In the genomic region with DNA sequence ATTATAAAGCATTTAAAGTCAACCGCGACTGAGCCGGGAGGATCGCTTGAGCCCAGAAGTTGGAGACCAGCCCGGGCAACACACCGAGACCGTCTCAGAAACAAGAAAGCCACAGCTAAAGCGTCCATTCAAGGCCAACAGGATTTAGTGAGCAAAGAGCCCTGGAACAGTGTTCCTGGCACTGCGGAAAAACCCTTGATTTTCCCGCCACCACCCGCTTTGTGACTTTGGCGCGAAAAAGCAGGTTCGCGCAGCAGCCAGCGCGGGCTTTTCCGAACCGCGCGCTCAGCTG, we compare ENCODE assay signal across 1 cellular context.
TF ChIP-seq lines count a peak whose summit lies in the region.

No MANE protein-coding gene starts in this region.

TF ChIP-seq in K562, 482 proteins besides CTCF, POLR2A, EP300 and RAD21 (continued from another document and continues in another):
- TF ChIP-seq, protein P1, sequence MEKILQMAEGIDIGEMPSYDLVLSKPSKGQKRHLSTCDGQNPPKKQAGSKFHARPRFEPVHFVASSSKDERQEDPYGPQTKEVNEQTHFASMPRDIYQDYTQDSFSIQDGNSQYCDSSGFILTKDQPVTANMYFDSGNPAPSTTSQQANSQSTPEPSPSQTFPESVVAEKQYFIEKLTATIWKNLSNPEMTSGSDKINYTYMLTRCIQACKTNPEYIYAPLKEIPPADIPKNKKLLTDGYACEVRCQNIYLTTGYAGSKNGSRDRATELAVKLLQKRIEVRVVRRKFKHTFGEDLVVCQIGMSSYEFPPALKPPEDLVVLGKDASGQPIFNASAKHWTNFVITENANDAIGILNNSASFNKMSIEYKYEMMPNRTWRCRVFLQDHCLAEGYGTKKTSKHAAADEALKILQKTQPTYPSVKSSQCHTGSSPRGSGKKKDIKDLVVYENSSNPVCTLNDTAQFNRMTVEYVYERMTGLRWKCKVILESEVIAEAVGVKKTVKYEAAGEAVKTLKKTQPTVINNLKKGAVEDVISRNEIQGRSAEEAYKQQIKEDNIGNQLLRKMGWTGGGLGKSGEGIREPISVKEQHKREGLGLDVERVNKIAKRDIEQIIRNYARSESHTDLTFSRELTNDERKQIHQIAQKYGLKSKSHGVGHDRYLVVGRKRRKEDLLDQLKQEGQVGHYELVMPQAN (IDR thresholded peaks at IDR 0.05; ENCODE audit: borderline replicate concordance): no peak; the same call in 1 of the 2 replicates
- TF ChIP-seq PML (IDR thresholded peaks at IDR 0.05; ENCODE audit: low read length) (no peak), HNRNPK (IDR thresholded peaks at IDR 0.05; ENCODE audit: low read depth, low read length, poor library complexity, severe bottlenecking) (no peak), SNIP1 (IDR thresholded peaks at IDR 0.05; ENCODE audit: low read depth) (peak; percentile 82; the same call in 1 of the 2 replicates), ZNF449 (CRISPR knock-in tag; IDR thresholded peaks at IDR 0.05) (no peak), NONO (IDR thresholded peaks at IDR 0.05; ENCODE audit: low read depth in 2 of 2, low read length in 1 of 2) (no peak), SRSF9 (IDR thresholded peaks at IDR 0.05; ENCODE audit: borderline replicate concordance, low read depth, low read length) (no peak), MGA (IDR thresholded peaks at IDR 0.05) (no peak), PHTF2 (CRISPR knock-in tag; IDR thresholded peaks at IDR 0.05) (no peak), ZNF24 (IDR thresholded peaks at IDR 0.05) (peak; percentile 85), DACH1 (IDR thresholded peaks at IDR 0.05; ENCODE audit: partially characterized antibody) (peak; percentile 20), CEBPZ (IDR thresholded peaks at IDR 0.05; ENCODE audit: borderline replicate concordance, low read depth, low read length) (no peak), MYNN (IDR thresholded peaks at IDR 0.05) (no peak), MYNN (CRISPR knock-in tag; IDR thresholded peaks at IDR 0.05) (no peak)
- TF ChIP-seq, protein P2, sequence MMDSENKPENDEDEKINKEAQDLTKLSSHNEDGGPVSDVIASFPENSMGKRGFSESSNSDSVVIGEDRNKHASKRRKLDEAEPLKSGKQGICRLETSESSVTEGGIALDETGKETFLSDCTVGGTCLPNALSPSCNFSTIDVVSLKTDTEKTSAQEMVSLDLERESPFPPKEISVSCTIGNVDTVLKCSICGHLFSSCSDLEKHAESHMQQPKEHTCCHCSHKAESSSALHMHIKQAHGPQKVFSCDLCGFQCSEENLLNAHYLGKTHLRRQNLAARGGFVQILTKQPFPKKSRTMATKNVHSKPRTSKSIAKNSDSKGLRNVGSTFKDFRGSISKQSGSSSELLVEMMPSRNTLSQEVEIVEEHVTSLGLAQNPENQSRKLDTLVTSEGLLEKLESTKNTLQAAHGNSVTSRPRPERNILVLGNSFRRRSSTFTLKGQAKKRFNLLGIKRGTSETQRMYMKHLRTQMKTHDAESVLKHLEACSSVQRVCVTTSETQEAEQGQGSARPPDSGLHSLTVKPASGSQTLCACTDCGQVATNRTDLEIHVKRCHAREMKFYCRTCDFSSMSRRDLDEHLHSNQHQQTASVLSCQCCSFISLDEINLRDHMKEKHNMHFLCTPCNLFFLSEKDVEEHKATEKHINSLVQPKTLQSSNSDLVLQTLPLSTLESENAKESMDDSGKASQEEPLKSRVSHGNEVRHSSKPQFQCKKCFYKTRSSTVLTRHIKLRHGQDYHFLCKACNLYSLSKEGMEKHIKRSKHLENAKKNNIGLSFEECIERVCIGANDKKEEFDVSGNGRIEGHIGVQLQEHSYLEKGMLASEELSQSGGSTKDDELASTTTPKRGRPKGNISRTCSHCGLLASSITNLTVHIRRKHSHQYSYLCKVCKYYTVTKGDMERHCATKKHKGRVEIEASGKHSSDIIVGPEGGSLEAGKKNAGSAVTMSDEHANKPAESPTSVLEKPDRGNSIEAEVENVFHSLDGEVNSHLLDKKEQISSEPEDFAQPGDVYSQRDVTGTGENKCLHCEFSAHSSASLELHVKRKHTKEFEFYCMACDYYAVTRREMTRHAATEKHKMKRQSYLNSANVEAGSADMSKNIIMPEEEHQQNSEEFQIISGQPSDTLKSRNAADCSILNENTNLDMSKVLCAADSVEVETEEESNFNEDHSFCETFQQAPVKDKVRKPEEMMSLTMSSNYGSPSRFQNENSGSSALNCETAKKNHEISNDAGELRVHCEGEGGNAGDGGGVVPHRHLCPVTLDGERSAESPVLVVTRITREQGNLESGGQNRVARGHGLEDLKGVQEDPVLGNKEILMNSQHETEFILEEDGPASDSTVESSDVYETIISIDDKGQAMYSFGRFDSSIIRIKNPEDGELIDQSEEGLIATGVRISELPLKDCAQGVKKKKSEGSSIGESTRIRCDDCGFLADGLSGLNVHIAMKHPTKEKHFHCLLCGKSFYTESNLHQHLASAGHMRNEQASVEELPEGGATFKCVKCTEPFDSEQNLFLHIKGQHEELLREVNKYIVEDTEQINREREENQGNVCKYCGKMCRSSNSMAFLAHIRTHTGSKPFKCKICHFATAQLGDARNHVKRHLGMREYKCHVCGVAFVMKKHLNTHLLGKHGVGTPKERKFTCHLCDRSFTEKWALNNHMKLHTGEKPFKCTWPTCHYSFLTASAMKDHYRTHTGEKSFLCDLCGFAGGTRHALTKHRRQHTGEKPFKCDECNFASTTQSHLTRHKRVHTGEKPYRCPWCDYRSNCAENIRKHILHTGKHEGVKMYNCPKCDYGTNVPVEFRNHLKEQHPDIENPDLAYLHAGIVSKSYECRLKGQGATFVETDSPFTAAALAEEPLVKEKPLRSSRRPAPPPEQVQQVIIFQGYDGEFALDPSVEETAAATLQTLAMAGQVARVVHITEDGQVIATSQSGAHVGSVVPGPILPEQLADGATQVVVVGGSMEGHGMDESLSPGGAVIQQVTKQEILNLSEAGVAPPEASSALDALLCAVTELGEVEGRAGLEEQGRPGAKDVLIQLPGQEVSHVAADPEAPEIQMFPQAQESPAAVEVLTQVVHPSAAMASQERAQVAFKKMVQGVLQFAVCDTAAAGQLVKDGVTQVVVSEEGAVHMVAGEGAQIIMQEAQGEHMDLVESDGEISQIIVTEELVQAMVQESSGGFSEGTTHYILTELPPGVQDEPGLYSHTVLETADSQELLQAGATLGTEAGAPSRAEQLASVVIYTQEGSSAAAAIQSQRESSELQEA (IDR thresholded peaks at IDR 0.05; ENCODE audit: low read depth): no peak
- TF ChIP-seq, protein P3, sequence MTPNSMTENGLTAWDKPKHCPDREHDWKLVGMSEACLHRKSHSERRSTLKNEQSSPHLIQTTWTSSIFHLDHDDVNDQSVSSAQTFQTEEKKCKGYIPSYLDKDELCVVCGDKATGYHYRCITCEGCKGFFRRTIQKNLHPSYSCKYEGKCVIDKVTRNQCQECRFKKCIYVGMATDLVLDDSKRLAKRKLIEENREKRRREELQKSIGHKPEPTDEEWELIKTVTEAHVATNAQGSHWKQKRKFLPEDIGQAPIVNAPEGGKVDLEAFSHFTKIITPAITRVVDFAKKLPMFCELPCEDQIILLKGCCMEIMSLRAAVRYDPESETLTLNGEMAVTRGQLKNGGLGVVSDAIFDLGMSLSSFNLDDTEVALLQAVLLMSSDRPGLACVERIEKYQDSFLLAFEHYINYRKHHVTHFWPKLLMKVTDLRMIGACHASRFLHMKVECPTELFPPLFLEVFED (CRISPR knock-in tag; conservative IDR thresholded peaks at IDR 0.05): no peak
